ENCODE assay signal across 6 cellular contexts in the genomic region with DNA sequence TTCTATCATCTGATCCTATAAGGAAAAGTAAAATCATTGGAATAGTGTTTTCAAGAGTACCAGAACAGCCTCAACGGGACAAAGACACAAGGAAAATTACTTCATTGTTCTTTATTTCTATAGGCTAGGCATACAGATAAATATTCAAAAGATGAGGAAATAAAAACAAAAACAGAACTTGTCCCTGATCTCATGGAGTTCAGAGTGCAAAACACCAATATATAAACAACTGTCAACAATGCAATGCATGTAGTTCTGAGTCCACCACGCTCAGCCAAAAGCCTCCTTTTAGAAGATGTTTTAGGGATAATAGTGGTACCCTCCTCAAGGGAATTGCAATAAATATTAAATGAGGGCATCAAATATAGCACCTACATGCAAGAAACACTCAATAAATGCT.
"Had no signal": no experiment of that assay in that cellular context is flagged by ENCODE, and none has a peak within 500 bp of the region (broad histone marks: within the 10 kb centered on the region; RNA-seq: fewer than 3 reads in every experiment).

No MANE protein-coding gene starts in this region.

- H3K4me3 Mint-ChIP-seq: GM23338, H9 had no signal

- H3K4me3 ChIP-seq: GM23338, K562 had no signal

- H3K27ac Mint-ChIP-seq: GM23338, H9 had no signal

- H3K4me1 Mint-ChIP-seq: GM23338 had no signal

- ATAC-seq: GM23338, K562 had no signal

- DNase-seq: H9, HCEC 1CT, IMR-90, KG1 had no signal
